In the genomic region with DNA sequence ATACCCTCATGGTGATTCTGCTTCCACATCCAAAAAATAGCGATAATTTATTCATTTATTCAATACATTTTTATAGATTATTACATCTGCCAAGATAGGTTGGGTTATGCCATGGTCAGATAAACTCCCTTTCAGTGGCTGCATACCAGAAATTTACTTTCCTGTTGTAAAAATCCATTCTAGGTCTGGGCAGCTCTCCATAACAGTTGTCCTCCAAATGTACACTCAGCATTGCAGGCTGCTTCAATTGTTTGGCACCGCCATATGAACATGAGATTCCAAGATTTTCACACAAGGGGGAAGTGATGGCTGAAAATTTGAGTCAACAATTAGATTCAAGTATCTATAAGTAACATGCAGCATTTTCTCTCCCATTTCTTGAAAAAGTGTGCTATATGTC, we compare ENCODE assay signal across 17 cellular contexts.
"Had no signal": no experiment of that assay in that cellular context is flagged by ENCODE, and none has a peak within 500 bp of the region (broad histone marks: within the 10 kb centered on the region; RNA-seq: fewer than 3 reads in every experiment).

No MANE protein-coding gene starts in this region.

- ATAC-seq: left ventricle myocardium superior; lower lobe of right lung; natural killer cell treated with Interleukin-12 subunit alpha and Interleukin-12 subunit beta and Interleukin-15 and Interleukin-18, amount 100 ng/mL, for 72 hours; pancreas; sciatic nerve; stimulated activated naive CD8-positive, alpha-beta T cell treated with anti-CD3 and anti-CD28 coated beads, Interleukin-15, amount 100 ng/mL, for 72 hours had no signal

- H3K9me3 Mint-ChIP-seq: type B pancreatic cell had no signal

- H3K27me3 Mint-ChIP-seq: natural killer cell treated with Interleukin-12 subunit alpha and Interleukin-12 subunit beta and Interleukin-15 and Interleukin-18, amount 100 ng/mL, for 72 hours; stimulated activated naive CD8-positive, alpha-beta T cell treated with anti-CD3 and anti-CD28 coated beads, Interleukin-15, amount 100 ng/mL, for 72 hours; type B pancreatic cell had no signal

- H3K27ac Mint-ChIP-seq: natural killer cell treated with Interleukin-12 subunit alpha and Interleukin-12 subunit beta and Interleukin-15 and Interleukin-18, amount 100 ng/mL, for 72 hours; stimulated activated naive CD8-positive, alpha-beta T cell treated with anti-CD3 and anti-CD28 coated beads, Interleukin-15, amount 100 ng/mL, for 72 hours; type B pancreatic cell had no signal

- DNase-seq: effector CD4-positive, alpha-beta T cell; head of caudate nucleus; left ventricle myocardium superior; lower lobe of right lung; pancreas; stimulated activated CD4-positive, alpha-beta T cell treated with anti-CD3 and anti-CD28 coated beads, Interleukin-12 subunit alpha, Interleukin-12 subunit beta, amount 100 ng/mL, for 4 hours; stimulated activated CD4-positive, alpha-beta T cell treated with anti-CD3 and anti-CD28 coated beads, Interleukin-1b, Interleukin-23, amount 100 ng/mL, for 48 hours; stimulated activated CD4-positive, alpha-beta T cell treated with anti-CD3 and anti-CD28 coated beads, Interleukin-4, amount 100 ng/mL, for 1 hour; stimulated activated CD8-positive, alpha-beta memory T cell treated with anti-CD3 and anti-CD28 coated beads, Interleukin-4, amount 100 ng/mL, for 48 hours; stimulated activated naive CD4-positive, alpha-beta T cell; stimulated activated naive CD8-positive, alpha-beta T cell treated with anti-CD3 and anti-CD28 coated beads, Interleukin-15, amount 100 ng/mL, for 72 hours; testis; tibial artery had no signal

- H3K4me1 Mint-ChIP-seq: neural crest cell; stimulated activated naive CD8-positive, alpha-beta T cell treated with anti-CD3 and anti-CD28 coated beads, Interleukin-15, amount 100 ng/mL, for 72 hours had no signal

- H3K4me3 Mint-ChIP-seq: natural killer cell treated with Interleukin-12 subunit alpha and Interleukin-12 subunit beta and Interleukin-15 and Interleukin-18, amount 100 ng/mL, for 72 hours; neural crest cell; stimulated activated naive CD8-positive, alpha-beta T cell treated with anti-CD3 and anti-CD28 coated beads, Interleukin-15, amount 100 ng/mL, for 72 hours; type B pancreatic cell had no signal

- H3K36me3 Mint-ChIP-seq: natural killer cell treated with Interleukin-12 subunit alpha and Interleukin-12 subunit beta and Interleukin-15 and Interleukin-18, amount 100 ng/mL, for 72 hours; type B pancreatic cell had no signal
